Comparison of ENCODE assay signal across 26 cellular contexts in the genomic region with DNA sequence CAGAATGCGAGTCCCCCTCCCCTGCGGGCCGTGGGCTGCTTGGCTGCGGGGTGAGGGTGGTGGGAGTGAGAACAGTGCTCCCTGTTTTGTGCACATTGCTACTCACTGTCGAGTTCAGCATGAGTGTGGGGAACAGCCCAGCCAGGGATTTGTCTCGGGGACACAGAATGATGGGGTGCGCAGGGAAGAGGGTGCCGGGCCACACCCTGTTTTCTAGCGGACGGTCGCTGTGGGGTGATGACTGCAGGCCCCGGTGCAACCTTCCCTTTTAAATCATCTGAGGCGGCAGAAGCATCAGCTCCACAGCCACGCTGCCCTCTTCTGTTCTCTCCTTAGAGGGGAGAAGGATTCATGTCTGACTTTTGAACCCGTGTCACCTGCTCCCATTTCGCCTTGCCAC.
DNase-seq lines count a peak whose midpoint lies in the region; ATAC-seq and TF ChIP-seq lines count a peak whose summit lies in the region.
"Had no signal": no experiment of that assay in that cellular context is flagged by ENCODE, and none has a peak within 500 bp of the region (broad histone marks: within the 10 kb centered on the region; RNA-seq: fewer than 3 reads in every experiment).

No MANE protein-coding gene starts in this region.

- H3K9me3 Mint-ChIP-seq in endodermal cell (peaks cover 57% of the 10 kb centered on the region), osteocyte (ENCODE audit: unreplicated experiment) (peaks cover 6% of the 10 kb centered on the region)

- H3K36me3 Mint-ChIP-seq in endodermal cell (ENCODE audit: low read depth) (no peaks in the 10 kb centered on the region), osteocyte (ENCODE audit: unreplicated experiment) (no peaks in the 10 kb centered on the region)
- H3K36me3 Mint-ChIP-seq: CD14-positive monocyte; CD4-positive, alpha-beta memory T cell; CD4-positive, CD25-positive, alpha-beta regulatory T cell; CD8-positive, alpha-beta memory T cell had no signal

- no peak overlapping the region for H3K9ac ChIP-seq in endodermal cell (ENCODE audit: extremely low read depth, low read length, poor library complexity, severe bottlenecking)
- H3K9ac ChIP-seq: BLaER1 had no signal

- no peaks in the 10 kb centered on the region for H3K27me3 ChIP-seq in right atrium auricular region
- H3K27me3 ChIP-seq in right cardiac atrium (ENCODE audit: control insufficient read depth, insufficient read depth), result no peaks in the 10 kb centered on the region
- no peaks in the 10 kb centered on the region for H3K27me3 ChIP-seq in endodermal cell (ENCODE audit: control insufficient read depth, insufficient read depth, low read length, poor library complexity, severe bottlenecking)
- H3K27me3 ChIP-seq: BE2C, BLaER1 had no signal

- H3K27ac ChIP-seq in right atrium auricular region, result no peak overlapping the region
- H3K27ac ChIP-seq in right cardiac atrium (ENCODE audit: low read length), result no peak overlapping the region
- no peak overlapping the region for H3K27ac ChIP-seq in endodermal cell (ENCODE audit: low read depth, low read length)
- H3K27ac ChIP-seq: BLaER1 had no signal

- H3K36me3 ChIP-seq in right atrium auricular region, result no peaks in the 10 kb centered on the region
- no peaks in the 10 kb centered on the region for H3K36me3 ChIP-seq in endodermal cell (ENCODE audit: control insufficient read depth, insufficient read depth, low read length)
- H3K36me3 ChIP-seq: BE2C, BLaER1 had no signal

- peak; percentile 15 for DNase-seq in activated CD8-positive, alpha-beta memory T cell treated with anti-CD3 and anti-CD28 coated beads, Interleukin-2, amount 50 U/mL, for 48 hours
- no peak for DNase-seq in activated CD8-positive, alpha-beta memory T cell treated with anti-CD3 and anti-CD28 coated beads for 24 hours
- DNase-seq in right atrium auricular region (ENCODE audit: low spot score) (peak; percentile 50), right cardiac atrium (no peak), endodermal cell (peak; percentile 18), osteocyte (ENCODE audit: extremely low spot score, unreplicated experiment) (peak; percentile 75), T1000 (lab: John Stamatoyannopoulos, UW) (no peak)
- DNase-seq: 8988T; ACHN; BE2C; C1 segment of cervical spinal cord; CD4-positive, alpha-beta memory T cell; CD4-positive, CD25-positive, alpha-beta regulatory T cell; CD8-positive, alpha-beta memory T cell; COR-L47; DMS 273 treated with DMSO at 0.1 percent for 48 hours; DMS153; DMS53; DMS79; DND-41; EL; GDM1 had no signal

- 84% methylated on average over 16 of the region's 16 CpGs for WGBS in right cardiac atrium
- 89 to 93% methylated on average over 7 to 16 of the region's 16 CpGs for WGBS in endodermal cell (ENCODE audit: insufficient coverage in 1 of 2, insufficient read length in 1 of 2), 2 experiments

- no peaks in the 10 kb centered on the region for H3K9me3 ChIP-seq in right atrium auricular region
- H3K9me3 ChIP-seq in right cardiac atrium (ENCODE audit: control insufficient read depth, low read length), result no peaks in the 10 kb centered on the region
- peaks cover 7% of the 10 kb centered on the region for H3K9me3 ChIP-seq in endodermal cell (ENCODE audit: control insufficient read depth, low read length)

- H3K4me1 ChIP-seq in right atrium auricular region (no peaks in the 10 kb centered on the region), right cardiac atrium (ENCODE audit: control insufficient read depth, insufficient read depth, low read length) (no peaks in the 10 kb centered on the region), endodermal cell (ENCODE audit: control insufficient read depth, insufficient read depth, low read length) (no peaks in the 10 kb centered on the region)
- H3K4me1 ChIP-seq: BE2C, BLaER1 had no signal

- no peak overlapping the region for H3K4me3 Mint-ChIP-seq in endodermal cell
- no peak overlapping the region for H3K4me3 Mint-ChIP-seq in osteocyte (ENCODE audit: unreplicated experiment)
- H3K4me3 Mint-ChIP-seq: CD14-positive monocyte; CD4-positive, alpha-beta memory T cell; CD4-positive, CD25-positive, alpha-beta regulatory T cell; CD8-positive, alpha-beta memory T cell had no signal

- H3K27ac Mint-ChIP-seq in endodermal cell, result no peak overlapping the region
- H3K27ac Mint-ChIP-seq in osteocyte (ENCODE audit: unreplicated experiment), result no peak overlapping the region
- H3K27ac Mint-ChIP-seq: CD14-positive monocyte; CD4-positive, alpha-beta memory T cell; CD4-positive, CD25-positive, alpha-beta regulatory T cell; CD8-positive, alpha-beta memory T cell had no signal

- H3K27me3 Mint-ChIP-seq in endodermal cell (ENCODE audit: insufficient read depth) (no peaks in the 10 kb centered on the region), osteocyte (ENCODE audit: unreplicated experiment) (no peaks in the 10 kb centered on the region)
- H3K27me3 Mint-ChIP-seq: CD4-positive, CD25-positive, alpha-beta regulatory T cell had no signal

- intact Hi-C loops in right cardiac atrium (cut with DNase I), result no loop called here

- TF ChIP-seq CTCF in right atrium auricular region (IDR thresholded peaks at IDR 0.05), result no peak
- no peak for TF ChIP-seq CTCF in endodermal cell (conservative IDR thresholded peaks at IDR 0.05)
- TF ChIP-seq CTCF in osteocyte (IDR thresholded peaks at IDR 0.05), result no peak

- no peak for ATAC-seq in right cardiac atrium
- ATAC-seq in GM19023 (IDR thresholded peaks at IDR 0.05; ENCODE audit: unreplicated experiment), result no peak
- ATAC-seq: GM12878 had no signal

- H3K4me3 ChIP-seq in right atrium auricular region (no peak overlapping the region), right cardiac atrium (ENCODE audit: low read length) (no peak overlapping the region), endodermal cell (ENCODE audit: low read length) (no peak overlapping the region)
- H3K4me3 ChIP-seq: BLaER1, GM12878 had no signal

- H3K4me1 Mint-ChIP-seq in endodermal cell (no peaks in the 10 kb centered on the region), osteocyte (ENCODE audit: unreplicated experiment) (no peaks in the 10 kb centered on the region)
- H3K4me1 Mint-ChIP-seq: CD14-positive monocyte; CD4-positive, alpha-beta memory T cell; CD4-positive, CD25-positive, alpha-beta regulatory T cell; CD8-positive, alpha-beta memory T cell had no signal

Comparison
In these comparisons a context has a peak if more than half of its experiments do, and no peak if none do; other contexts are left out.
1. DNase-seq: peak in activated CD8-positive, alpha-beta memory T cell treated with anti-CD3 and anti-CD28 coated beads, Interleukin-2, amount 50 U/mL, for 48 hours (single experiment), right atrium auricular region (single experiment), endodermal cell (single experiment) and osteocyte (single experiment); none in activated CD8-positive, alpha-beta memory T cell treated with anti-CD3 and anti-CD28 coated beads for 24 hours (single experiment), right cardiac atrium (0 of 3) and T1000 (single experiment).